1 cellular context compared by ENCODE assay signal in genomic region chr1:85584923-85585322, GRCh38.
A peak's percentile ranks its signal among the peaks of the same experiment; 100 is the strongest.
TF ChIP-seq lines count a peak whose summit lies in the region.

No MANE protein-coding gene starts in this region.

TF ChIP-seq in H1, 55 proteins besides CTCF, POLR2A, EP300 and RAD21:
- TF ChIP-seq MAFK (IDR thresholded peaks at IDR 0.05; ENCODE audit: low read depth, low read length), result no peak
- TF ChIP-seq POLR2AphosphoS5 (IDR thresholded peaks at IDR 0.05; ENCODE audit: low read depth, low read length), result peak; percentile 82
- no peak for TF ChIP-seq POU5F1 (IDR thresholded peaks at IDR 0.05; ENCODE audit: low read depth, low read length)
- no peak for TF ChIP-seq BRCA1 (IDR thresholded peaks at IDR 0.05; ENCODE audit: low read depth, low read length)
- TF ChIP-seq SRF (IDR thresholded peaks at IDR 0.05; ENCODE audit: low read depth, low read length), result no peak
- peak; percentile 22; the same call in 1 of the 2 replicates for TF ChIP-seq CHD2 (IDR thresholded peaks at IDR 0.05; ENCODE audit: low read length)
- TF ChIP-seq RNF2 (IDR thresholded peaks at IDR 0.05; ENCODE audit: borderline replicate concordance, low read depth, low read length, missing control alignments, poor library complexity, severe bottlenecking), result no peak
- no peak for TF ChIP-seq TEAD4 (IDR thresholded peaks at IDR 0.05; ENCODE audit: low read depth, low read length)
- 0 out of 2 replicates have a peak, but pooled peaks have one; percentile 1 for TF ChIP-seq NRF1 (IDR thresholded peaks at IDR 0.05; ENCODE audit: low read depth, low read length)
- no peak for TF ChIP-seq TAF1 (IDR thresholded peaks at IDR 0.05; ENCODE audit: low read depth, low read length)
- no peak for TF ChIP-seq E2F6 (IDR thresholded peaks at IDR 0.05)
- TF ChIP-seq BCL11A (IDR thresholded peaks at IDR 0.05; ENCODE audit: low read depth in 2 of 2, low read length in 2 of 2), result no peak
